Comparison of ENCODE assay signal across 18 cellular contexts in genomic region chr6:18213439-18213838, GRCh38. TPM values are rescaled to one million over a fixed set of nuclear protein-coding genes. Genes with fewer than 3 reads are reported as not detected.
DNase-seq lines count a peak whose midpoint lies in the region; ATAC-seq, FAIRE-seq and TF ChIP-seq lines count a peak whose summit lies in the region.
"Had no signal": no experiment of that assay in that cellular context is flagged by ENCODE, and none has a peak within 500 bp of the region (broad histone marks: within the 10 kb centered on the region; RNA-seq: fewer than 3 reads in every experiment).

No MANE protein-coding gene starts in this region.

- H3K27me3 ChIP-seq in breast epithelium = no peaks in the 10 kb centered on the region
- H3K27me3 ChIP-seq: MG63 had no signal

- POLR2A ChIA-PET in activated CD4-positive, alpha-beta memory T cell treated with anti-CD3 and anti-CD28 coated beads for 36 hours (lab: Charles Lee) = no interaction called here

- no peaks in the 10 kb centered on the region for H3K9me3 Mint-ChIP-seq in activated CD8-positive, alpha-beta memory T cell treated with anti-CD3 and anti-CD28 coated beads, Interleukin-2, amount 10 ng/mL, durations not matched to agents 7 days and 5 days (ENCODE audit: low read depth)
- H3K9me3 Mint-ChIP-seq in activated CD4-positive, alpha-beta memory T cell treated with anti-CD3 and anti-CD28 coated beads for 36 hours = no peaks in the 10 kb centered on the region

- no peaks in the 10 kb centered on the region for H3K9me3 ChIP-seq in mucosa of descending colon
- H3K9me3 ChIP-seq in breast epithelium = no peaks in the 10 kb centered on the region
- H3K9me3 ChIP-seq: MG63 had no signal

- H3K27ac Mint-ChIP-seq in activated CD8-positive, alpha-beta memory T cell treated with anti-CD3 and anti-CD28 coated beads, Interleukin-2, amount 10 ng/mL, durations not matched to agents 7 days and 5 days = peak overlapping the region; percentile 87
- H3K27ac Mint-ChIP-seq in activated CD4-positive, alpha-beta memory T cell treated with anti-CD3 and anti-CD28 coated beads for 36 hours = no peak overlapping the region

- peak; percentile 68 for DNase-seq in activated CD8-positive, alpha-beta memory T cell treated with anti-CD3 and anti-CD28 coated beads, Interleukin-2, amount 10 ng/mL, durations not matched to agents 7 days and 5 days
- DNase-seq in activated CD8-positive, alpha-beta memory T cell treated with anti-CD3 and anti-CD28 coated beads, Interleukin-2, amount 50 U/mL, for 48 hours = no peak
- no peak for DNase-seq in GM19239 (ENCODE audit: insufficient read length, low spot score)
- DNase-seq in activated CD4-positive, alpha-beta memory T cell treated with anti-CD3 and anti-CD28 coated beads for 36 hours = peak; percentile 18
- no peak for DNase-seq in mucosa of descending colon
- DNase-seq in breast epithelium (ENCODE audit: low spot score in 2 of 2) = no peak
- DNase-seq: 8988T, C1 segment of cervical spinal cord, DMS53, GOT3, MG63, NCI-H1105, NCI-H1694 treated with DMSO at 0.1 percent for 48 hours, NCI-H446, NCI-H748 treated with DMSO at 0.1 percent for 48 hours, PC-3 had no signal

- TF ChIP-seq CTCF in mucosa of descending colon (IDR thresholded peaks at IDR 0.05) = no peak
- TF ChIP-seq CTCF in breast epithelium (IDR thresholded peaks at IDR 0.05) = no peak

- FAIRE-seq in GM19239 (lab: Jason Lieb, UNC) = peak; percentile 40

- TF ChIP-seq POLR2A in breast epithelium (IDR thresholded peaks at IDR 0.05) = no peak

- H3K4me3 ChIP-seq in mucosa of descending colon (no peak overlapping the region), breast epithelium (no peak overlapping the region)
- H3K4me3 ChIP-seq: MG63 had no signal

- no peaks in the 10 kb centered on the region for H3K36me3 ChIP-seq in mucosa of descending colon (ENCODE audit: low read depth)
- peaks cover 5% of the 10 kb centered on the region for H3K36me3 ChIP-seq in breast epithelium
- H3K36me3 ChIP-seq: MG63 had no signal

- peaks cover 14% of the 10 kb centered on the region for H3K36me3 Mint-ChIP-seq in activated CD8-positive, alpha-beta memory T cell treated with anti-CD3 and anti-CD28 coated beads, Interleukin-2, amount 10 ng/mL, durations not matched to agents 7 days and 5 days
- H3K36me3 Mint-ChIP-seq in activated CD4-positive, alpha-beta memory T cell treated with anti-CD3 and anti-CD28 coated beads for 36 hours = peaks cover 42% of the 10 kb centered on the region

- H3K27ac ChIP-seq in breast epithelium = no peak overlapping the region

- ATAC-seq in activated CD8-positive, alpha-beta memory T cell treated with anti-CD3 and anti-CD28 coated beads, Interleukin-2, amount 10 ng/mL, durations not matched to agents 7 days and 5 days = peak; percentile 69
- ATAC-seq in mucosa of descending colon (peak; percentile 25), GM21737 (IDR thresholded peaks at IDR 0.05; ENCODE audit: unreplicated experiment) (no peak), HG02623 (IDR thresholded peaks at IDR 0.05; ENCODE audit: unreplicated experiment) (no peak)
- ATAC-seq: PC-3 had no signal

- intact Hi-C loops in activated CD4-positive, alpha-beta memory T cell treated with anti-CD3 and anti-CD28 coated beads for 36 hours (cut with micrococcal nuclease) = no loop called here
- intact Hi-C loops in mucosa of descending colon (cut with DNase I, micrococcal nuclease) (no loop called here), breast epithelium (cut with DNase I; ENCODE audit: low total_unique reads) (no loop called here)

- CTCF ChIA-PET in activated CD8-positive, alpha-beta memory T cell treated with anti-CD3 and anti-CD28 coated beads, Interleukin-2, amount 10 ng/mL, durations not matched to agents 7 days and 5 days (lab: Charles Lee) = interaction anchor here (0.7 to 1.1 kb wide), 4 partner anchors 14 to 52 kb away, joined by 3 read pairs; no protein-coding TSS in a partner anchor
- CTCF ChIA-PET in activated CD4-positive, alpha-beta memory T cell treated with anti-CD3 and anti-CD28 coated beads for 36 hours (lab: Charles Lee) = no interaction called here

- H3K4me3 Mint-ChIP-seq in activated CD8-positive, alpha-beta memory T cell treated with anti-CD3 and anti-CD28 coated beads, Interleukin-2, amount 10 ng/mL, durations not matched to agents 7 days and 5 days = peak overlapping the region; percentile 67
- H3K4me3 Mint-ChIP-seq in activated CD4-positive, alpha-beta memory T cell treated with anti-CD3 and anti-CD28 coated beads for 36 hours = no peak overlapping the region

- H3K27me3 Mint-ChIP-seq in activated CD8-positive, alpha-beta memory T cell treated with anti-CD3 and anti-CD28 coated beads, Interleukin-2, amount 10 ng/mL, durations not matched to agents 7 days and 5 days = peaks cover 4% of the 10 kb centered on the region
- H3K27me3 Mint-ChIP-seq in activated CD4-positive, alpha-beta memory T cell treated with anti-CD3 and anti-CD28 coated beads for 36 hours = no peaks in the 10 kb centered on the region

- peaks cover 49% of the 10 kb centered on the region for H3K4me1 Mint-ChIP-seq in activated CD8-positive, alpha-beta memory T cell treated with anti-CD3 and anti-CD28 coated beads, Interleukin-2, amount 10 ng/mL, durations not matched to agents 7 days and 5 days
- peaks cover 23% of the 10 kb centered on the region for H3K4me1 Mint-ChIP-seq in activated CD4-positive, alpha-beta memory T cell treated with anti-CD3 and anti-CD28 coated beads for 36 hours (ENCODE audit: low read depth)

- H3K4me1 ChIP-seq in mucosa of descending colon (ENCODE audit: low read depth) (no peaks in the 10 kb centered on the region), breast epithelium (no peaks in the 10 kb centered on the region)

RNA-seq across cellular contexts. Expression of gene DEK, which starts 50.9 kb away (rescaled TPM):
- 100 to 1,000 TPM; 209 to 218 TPM for total RNA-seq in activated CD8-positive, alpha-beta memory T cell treated with anti-CD3 and anti-CD28 coated beads, Interleukin-2, amount 10 ng/mL, durations not matched to agents 7 days and 5 days
- total RNA-seq in activated CD4-positive, alpha-beta memory T cell treated with anti-CD3 and anti-CD28 coated beads for 36 hours = 100 to 1,000 TPM; 180 to 182 TPM
- total RNA-seq in mucosa of descending colon (100 to 1,000 TPM in 1 of 3 donors, 10 to 100 TPM in 2; 75.6 to 123 (median 85.0) TPM), breast epithelium (100 to 1,000 TPM; 107 to 162 (median 125) TPM)

RNA-seq across cellular contexts. Expression of gene KDM1B, which starts 58.2 kb away (rescaled TPM):
- 10 to 100 TPM in 1 of 2 experiments, 1 to 10 TPM in 1; 8.6 to 10.4 TPM for total RNA-seq in activated CD8-positive, alpha-beta memory T cell treated with anti-CD3 and anti-CD28 coated beads, Interleukin-2, amount 10 ng/mL, durations not matched to agents 7 days and 5 days
- 10 to 100 TPM; 17.5 to 18.5 TPM for total RNA-seq in activated CD4-positive, alpha-beta memory T cell treated with anti-CD3 and anti-CD28 coated beads for 36 hours
- total RNA-seq in mucosa of descending colon (10 to 100 TPM; 34.6 to 47.4 (median 37.6) TPM), breast epithelium (10 to 100 TPM; 14.4 to 18.6 (median 16.2) TPM)

RNA-seq across cellular contexts. Expression of gene TPMT, which starts 58.6 kb away (rescaled TPM):
- 1 to 10 TPM; 5.6 to 9.5 TPM for total RNA-seq in activated CD8-positive, alpha-beta memory T cell treated with anti-CD3 and anti-CD28 coated beads, Interleukin-2, amount 10 ng/mL, durations not matched to agents 7 days and 5 days
- total RNA-seq in activated CD4-positive, alpha-beta memory T cell treated with anti-CD3 and anti-CD28 coated beads for 36 hours = 1 to 10 TPM; 7.7 to 7.8 TPM
- total RNA-seq in mucosa of descending colon (10 to 100 TPM; 28.7 to 68.8 (median 50.5) TPM), breast epithelium (10 to 100 TPM in 1 of 3 donors, 1 to 10 TPM in 2; 5.6 to 10.2 (median 8.9) TPM)

Comparison
In these comparisons a context has a peak if more than half of its experiments do, and no peak if none do; other contexts are left out.
1. DNase-seq: peak in activated CD8-positive, alpha-beta memory T cell treated with anti-CD3 and anti-CD28 coated beads, Interleukin-2, amount 10 ng/mL, durations not matched to agents 7 days and 5 days (single experiment) and activated CD4-positive, alpha-beta memory T cell treated with anti-CD3 and anti-CD28 coated beads for 36 hours (single experiment); none in activated CD8-positive, alpha-beta memory T cell treated with anti-CD3 and anti-CD28 coated beads, Interleukin-2, amount 50 U/mL, for 48 hours (single experiment), GM19239 (single experiment), mucosa of descending colon (0 of 3) and breast epithelium (0 of 2).
2. ATAC-seq: peak in activated CD8-positive, alpha-beta memory T cell treated with anti-CD3 and anti-CD28 coated beads, Interleukin-2, amount 10 ng/mL, durations not matched to agents 7 days and 5 days (single experiment) and mucosa of descending colon (single experiment); none in GM21737 (single experiment) and HG02623 (single experiment).